In the genomic region with DNA sequence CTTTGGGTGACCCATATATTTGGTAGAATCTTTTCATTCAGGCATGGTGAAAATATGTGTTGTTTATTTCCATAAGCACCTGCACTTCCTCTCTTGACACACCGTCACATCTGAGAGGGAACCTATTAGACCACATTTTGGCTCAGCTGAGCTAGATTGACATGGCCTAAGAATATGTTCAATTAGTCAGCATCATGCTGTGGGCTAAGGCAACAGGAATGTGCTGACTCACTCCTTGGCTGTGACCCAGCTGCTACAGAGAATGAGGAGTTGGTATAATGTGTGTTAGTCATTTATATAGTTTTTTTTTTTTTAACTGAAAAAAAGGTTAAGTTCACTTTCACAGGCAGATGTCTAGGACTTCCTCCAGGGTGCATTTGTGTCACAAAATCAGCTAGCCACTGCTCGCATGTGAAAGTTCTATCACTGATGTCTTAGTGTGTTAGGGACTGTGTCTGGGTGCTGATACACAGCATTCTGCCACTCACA, we compare ENCODE assay signal across 8 cellular contexts.
A peak's percentile ranks its signal among the peaks of the same experiment; 100 is the strongest.
DNase-seq lines count a peak whose midpoint lies in the region; ATAC-seq, FAIRE-seq and TF ChIP-seq lines count a peak whose summit lies in the region.

No MANE protein-coding gene starts in this region.

- H3K4me3 ChIP-seq in transverse colon (no peak overlapping the region), Karpas-422 (ENCODE audit: low read length) (no peak overlapping the region)

- H3K4me2 ChIP-seq in Karpas-422 (ENCODE audit: low read depth, low read length, poor library complexity, severe bottlenecking), result no peak overlapping the region

- TF ChIP-seq CTCF in brain (conservative IDR thresholded peaks at IDR 0.05) (no peak), transverse colon (IDR thresholded peaks at IDR 0.05) (no peak)

- no peak for TF ChIP-seq POLR2A in transverse colon (IDR thresholded peaks at IDR 0.05)

- H3K9me2 ChIP-seq in Karpas-422 (replicated peaks; ENCODE audit: insufficient read depth, low read length), result no peaks in the 10 kb centered on the region

- H3K4me1 Mint-ChIP-seq in brain, result peaks cover 20% of the 10 kb centered on the region

- DNase-seq in COLO668 (lab: John Stamatoyannopoulos, UW; ENCODE audit: unreplicated experiment), result peak; percentile 33
- DNase-seq in NCI-H2107 treated with DMSO at 0.1 percent for 48 hours (lab: John Stamatoyannopoulos, UW; ENCODE audit: unreplicated experiment), result peak; percentile 39
- DNase-seq in transverse colon, result peak; percentile 48
- no peak for DNase-seq in Karpas-422

- H3K36me3 ChIP-seq in transverse colon, result no peaks in the 10 kb centered on the region
- no peaks in the 10 kb centered on the region for H3K36me3 ChIP-seq in Karpas-422 (ENCODE audit: insufficient read depth, low read length)

- no peaks in the 10 kb centered on the region for H3K27me3 Mint-ChIP-seq in brain

- H3K9me3 Mint-ChIP-seq in brain, result no peaks in the 10 kb centered on the region

- in situ Hi-C loops in transverse colon (cut with MboI; ENCODE audit: low pct_ligation_motif_present in 1 of 4, low pct_unique_long_range_greater_than_20kb in 1 of 4, low sequenced_read_pairs in 3 of 4), result no loop called here

- H3K27ac Mint-ChIP-seq in brain, result peak overlapping the region in 4 of 5 experiments; percentile 59 to 87 (median 70)

- H3K4me3 Mint-ChIP-seq in brain, result peak overlapping the region in 1 of 5 experiments; percentile 49

- peak; percentile 89 for ATAC-seq in GM19023 (IDR thresholded peaks at IDR 0.05; ENCODE audit: unreplicated experiment)
- ATAC-seq in HG03135 (IDR thresholded peaks at IDR 0.05; ENCODE audit: unreplicated experiment), result peak; percentile 91

- intact Hi-C loops in transverse colon (cut with DNase I; ENCODE audit: low total_unique reads), result no loop called here

- H3K4me1 ChIP-seq in transverse colon, result no peaks in the 10 kb centered on the region
- H3K4me1 ChIP-seq in Karpas-422 (ENCODE audit: low read length), result no peaks in the 10 kb centered on the region

- no peak overlapping the region for H2AFZ ChIP-seq in Karpas-422 (ENCODE audit: low read length)

- no peaks in the 10 kb centered on the region for H3K79me2 ChIP-seq in Karpas-422 (ENCODE audit: low read length)

- TF ChIP-seq EP300 in transverse colon (IDR thresholded peaks at IDR 0.05; ENCODE audit: low read depth), result no peak

- H3K9me3 ChIP-seq in transverse colon, result no peaks in the 10 kb centered on the region
- peaks cover 4% of the 10 kb centered on the region; the same call in 1 of the 2 replicates for H3K9me3 ChIP-seq in Karpas-422 (ENCODE audit: low read length)

- no peaks in the 10 kb centered on the region for H3K36me3 Mint-ChIP-seq in brain

- 38 to 41% methylated on average over 2 of the region's 2 CpGs for WGBS in transverse colon (ENCODE audit: low coverage in 1 of 2), 2 donors

- FAIRE-seq in islet of Langerhans (lab: Jason Lieb, UNC), result peak; percentile 72

- H3K27me3 ChIP-seq in transverse colon (no peaks in the 10 kb centered on the region), Karpas-422 (ENCODE audit: low read length) (no peaks in the 10 kb centered on the region)

- H4K20me1 ChIP-seq in Karpas-422 (ENCODE audit: insufficient read depth, low read depth, low read length), result no peaks in the 10 kb centered on the region

- no peak overlapping the region for H3K9ac ChIP-seq in Karpas-422 (ENCODE audit: low read length)

- H3K27ac ChIP-seq in transverse colon (no peak overlapping the region), Karpas-422 (ENCODE audit: low read length) (no peak overlapping the region)
